Comparison of ENCODE assay signal across 8 cellular contexts in genomic region chr11:115503886-115504278, GRCh38. TPM values are rescaled to one million over a fixed set of nuclear protein-coding genes. Genes with fewer than 3 reads are reported as not detected.
DNase-seq lines count a peak whose midpoint lies in the region; ATAC-seq and TF ChIP-seq lines count a peak whose summit lies in the region.

No MANE protein-coding gene starts in this region.

- H3K4me1 ChIP-seq in OCI-LY7 (ENCODE audit: insufficient read depth, low read length, poor library complexity, severe bottlenecking) (peaks cover 34% of the 10 kb centered on the region), esophagus muscularis mucosa (peaks cover 10 to 38% (median 33%) of the 10 kb centered on the region in 4 donors), ovary (ENCODE audit: insufficient read depth) (peaks cover 4% of the 10 kb centered on the region)

- no peak for TF ChIP-seq POLR2A in esophagus muscularis mucosa (IDR thresholded peaks at IDR 0.05; ENCODE audit: low read depth)
- TF ChIP-seq POLR2A in ovary (IDR thresholded peaks at IDR 0.05): no peak

- CTCF ChIA-PET in OCI-LY7 (lab: Charles Lee; ENCODE audit: unreplicated experiment) (interaction anchor here (0.9 kb wide), 1 partner anchor 10 kb away, joined by 4 read pairs; no protein-coding TSS in a partner anchor), HEK293T (lab: Yijun Ruan, JAX) (interaction anchor here (0.6 to 0.8 kb wide), 5 partner anchors 15 to 127 kb away, joined by 3 to 6 read pairs (median 3); no protein-coding TSS in a partner anchor)

- H3K4me3 ChIP-seq in OCI-LY7 (ENCODE audit: low read depth, low read length, poor library complexity, severe bottlenecking) (peak overlapping the region; percentile 77), esophagus muscularis mucosa (peak overlapping the region; percentile 67 to 70 (median 68)), ovary (peak overlapping the region; percentile 66)

- intact Hi-C loops in OCI-LY7 (cut with micrococcal nuclease; ENCODE audit: unreplicated experiment): loop anchor here (1.0 to 10.0 kb wide), 8 partner anchors 35 to 773 kb away; no protein-coding TSS in a partner anchor
- intact Hi-C loops in esophagus muscularis mucosa (cut with DNase I): loop anchor here (2.0 to 10.0 kb wide), 2 partner anchors 169 to 191 kb away; no protein-coding TSS in a partner anchor
- intact Hi-C loops in ovary (cut with DNase I): loop anchor here (5.0 to 10.0 kb wide), 2 partner anchors 167 to 169 kb away; no protein-coding TSS in a partner anchor

- H3K9me3 ChIP-seq in OCI-LY7 (ENCODE audit: low read length): no peaks in the 10 kb centered on the region
- no peaks in the 10 kb centered on the region for H3K9me3 ChIP-seq in esophagus muscularis mucosa
- H3K9me3 ChIP-seq in ovary: no peaks in the 10 kb centered on the region

- H3K9me2 ChIP-seq in OCI-LY7 (ENCODE audit: insufficient read depth, low read length): no peaks in the 10 kb centered on the region

- TF ChIP-seq CTCF in OCI-LY7 (conservative IDR thresholded peaks at IDR 0.05; ENCODE audit: low read length) (no peak), esophagus muscularis mucosa (IDR thresholded peaks at IDR 0.05) (no peak), ovary (IDR thresholded peaks at IDR 0.05) (no peak)

- DNase-seq in OCI-LY7 (ENCODE audit: low spot score): no peak
- DNase-seq in esophagus muscularis mucosa (ENCODE audit: extremely low spot score): no peak
- no peak for DNase-seq in ovary
- DNase-seq in kidney glomerular epithelial cell (lab: John Stamatoyannopoulos, UW): no peak
- DNase-seq in stimulated activated CD4-positive, alpha-beta T cell treated with anti-CD3 and anti-CD28 coated beads, Interleukin-12 subunit alpha, Interleukin-12 subunit beta, amount 100 ng/mL, for 4 hours: no peak
- DNase-seq in HEK293T (ENCODE audit: extremely low spot score): no peak

- POLR2A ChIA-PET in OCI-LY7 (lab: Charles Lee) (interaction anchor here (0.8 kb wide), 1 partner anchor 35 kb away, joined by 3 read pairs; no protein-coding TSS in a partner anchor), HEK293T (lab: Yijun Ruan, JAX) (interaction anchor here (0.7 to 1.0 kb wide), 2 partner anchors 46 to 73 kb away, joined by 3 to 4 read pairs; no protein-coding TSS in a partner anchor)

- peak overlapping the region; percentile 91 for H3K4me2 ChIP-seq in OCI-LY7 (ENCODE audit: low read length)

- H4K20me1 ChIP-seq in OCI-LY7 (ENCODE audit: insufficient read depth, low read length): peaks cover 17% of the 10 kb centered on the region; the same call in 1 of the 2 replicates

- H3K27ac ChIP-seq in OCI-LY7 (ENCODE audit: low read depth, low read length, poor library complexity, severe bottlenecking) (peak overlapping the region; percentile 58), esophagus muscularis mucosa (replicated peaks in 1 of 4) (peak overlapping the region; percentile 80 to 89 (median 84)), ovary (peak overlapping the region; percentile 33 to 77)

- H3K36me3 ChIP-seq in OCI-LY7 (ENCODE audit: insufficient read depth, low read length) (no peaks in the 10 kb centered on the region), esophagus muscularis mucosa (no peaks in the 10 kb centered on the region), ovary (no peaks in the 10 kb centered on the region)

- H3K27me3 ChIP-seq in esophagus muscularis mucosa: peaks cover 0 to 23% (median 0%) of the 10 kb centered on the region in 4 donors
- H3K27me3 ChIP-seq in ovary: no peaks in the 10 kb centered on the region

- peak; percentile 14 for ATAC-seq in GM19455 (IDR thresholded peaks at IDR 0.05; ENCODE audit: unreplicated experiment)
- no peak for ATAC-seq in HG03342 (IDR thresholded peaks at IDR 0.05; ENCODE audit: unreplicated experiment)

- peak overlapping the region; percentile 43; the same call in 1 of the 2 replicates for H2AFZ ChIP-seq in OCI-LY7 (ENCODE audit: low read length)

- peaks cover 36% of the 10 kb centered on the region for H3K79me2 ChIP-seq in OCI-LY7 (ENCODE audit: insufficient read depth, low read depth, low read length)

- 0% methylated on average over 7 of the region's 15 CpGs for WGBS in esophagus muscularis mucosa
- 0 to 1% (median 1%) methylated on average over 12 to 15 of the region's 15 CpGs for WGBS in ovary, 3 donors

- BruUV-seq in OCI-LY7 (replicated peaks; lab: Mats Ljungman, UMichigan): no TSS peak

- TF ChIP-seq EP300 in esophagus muscularis mucosa (IDR thresholded peaks at IDR 0.05) (no peak), ovary (IDR thresholded peaks at IDR 0.05) (no peak)

TF ChIP-seq in HEK293T, 16 proteins besides CTCF, POLR2A, EP300 and RAD21:
- TF ChIP-seq ELF4 (IDR thresholded peaks at IDR 0.05) (no peak), ZNF384 (IDR thresholded peaks at IDR 0.05) (no peak), SP1 (IDR thresholded peaks at IDR 0.05) (no peak), BHLHE40 (IDR thresholded peaks at IDR 0.05; ENCODE audit: borderline replicate concordance) (no peak), L3MBTL2 (conservative IDR thresholded peaks at IDR 0.05) (no peak), NFRKB (IDR thresholded peaks at IDR 0.05) (no peak), ARNT (IDR thresholded peaks at IDR 0.05) (no peak)
TF ChIP-seq in HEK293T: peak in this region for 0.

RNA-seq across cellular contexts. Expression of gene CADM1, which starts 0.3 kb away (rescaled TPM):
- 49.0 and 59.7 TPM in 2 replicates for total RNA-seq in OCI-LY7 (2014; rRNA removed; shearing (Covaris generic))
- total RNA-seq in OCI-LY7 (2022): 78.3 and 89.7 TPM in 2 replicates
- 10 to 100 TPM; 10.6 to 15.7 (median 13.8) TPM for total RNA-seq in esophagus muscularis mucosa
- total RNA-seq in ovary: 10 to 100 TPM; 13.0 to 61.2 (median 17.2) TPM
- 10 to 100 TPM in 1 of 2 donors, 1 to 10 TPM in 1; 6.6 to 35.3 TPM for polyA plus RNA-seq in ovary
